In genomic region chr5:38468202-38468656, GRCh38 we compare ENCODE assay signal across 9 cellular contexts.
A peak's percentile ranks its signal among the peaks of the same experiment; 100 is the strongest.
DNase-seq lines count a peak whose midpoint lies in the region; ATAC-seq and TF ChIP-seq lines count a peak whose summit lies in the region.
"Had no signal": no experiment of that assay in that cellular context is flagged by ENCODE, and none has a peak within 500 bp of the region (broad histone marks: within the 10 kb centered on the region; RNA-seq: fewer than 3 reads in every experiment).

No MANE protein-coding gene starts in this region.

- TF ChIP-seq CTCF in chondrocyte (IDR thresholded peaks at IDR 0.05) (no peak), lower lobe of right lung (IDR thresholded peaks at IDR 0.05) (no peak), thoracic aorta (IDR thresholded peaks at IDR 0.05) (no peak), endodermal cell (conservative IDR thresholded peaks at IDR 0.05) (no peak)

- H3K4me3 Mint-ChIP-seq in chondrocyte (ENCODE audit: unreplicated experiment): peak overlapping the region; percentile 17
- no peak overlapping the region for H3K4me3 Mint-ChIP-seq in endodermal cell

- intact Hi-C loops in lower lobe of right lung (cut with DNase I): no loop called here

- DNase-seq in HT1080 (ENCODE audit: low read depth) (peak; percentile 95), chondrocyte (ENCODE audit: low spot score) (no peak), lower lobe of right lung (no peak), thoracic aorta (ENCODE audit: low spot score) (peak; percentile 57), occipital lobe (lab: John Stamatoyannopoulos, UW) (no peak), endodermal cell (no peak), SIG-M5 treated with dmso at 0.1 percent for 504 hours (lab: John Stamatoyannopoulos, UW; ENCODE audit: unreplicated experiment) (no peak)
- DNase-seq: NCI-H187 treated with DMSO at 0.1 percent for 48 hours had no signal

- H3K4me1 Mint-ChIP-seq in chondrocyte (ENCODE audit: low read depth) (peaks cover 30% of the 10 kb centered on the region), endodermal cell (peaks cover 20% of the 10 kb centered on the region)

- H3K27ac Mint-ChIP-seq in chondrocyte (ENCODE audit: unreplicated experiment) (peak overlapping the region; percentile 94), endodermal cell (no peak overlapping the region)

- 93 to 100% methylated on average over 7 to 11 of the region's 11 CpGs for WGBS in endodermal cell (ENCODE audit: insufficient coverage in 1 of 2, insufficient read length in 1 of 2), 2 experiments

- no peak overlapping the region for H3K9ac ChIP-seq in endodermal cell (ENCODE audit: extremely low read depth, low read length, poor library complexity, severe bottlenecking)

- no peaks in the 10 kb centered on the region for H3K36me3 ChIP-seq in lower lobe of right lung
- H3K36me3 ChIP-seq in thoracic aorta: no peaks in the 10 kb centered on the region
- H3K36me3 ChIP-seq in endodermal cell (ENCODE audit: control insufficient read depth, insufficient read depth, low read length): no peaks in the 10 kb centered on the region

- no peak overlapping the region for H3K4me3 ChIP-seq in lower lobe of right lung
- H3K4me3 ChIP-seq in thoracic aorta: peak overlapping the region; percentile 52
- no peak overlapping the region for H3K4me3 ChIP-seq in endodermal cell (ENCODE audit: low read length)

- H3K9me3 Mint-ChIP-seq in chondrocyte (ENCODE audit: low read depth) (no peaks in the 10 kb centered on the region), endodermal cell (no peaks in the 10 kb centered on the region)

- ATAC-seq in lower lobe of right lung: no peak
- peak; percentile 22 for ATAC-seq in thoracic aorta (ENCODE audit: insufficient number of reproducible peaks, low FRiP score, low read depth)
- no peak for ATAC-seq in GM19463 (IDR thresholded peaks at IDR 0.05; ENCODE audit: unreplicated experiment)

- H3K4me1 ChIP-seq in lower lobe of right lung (peaks cover 40% of the 10 kb centered on the region), thoracic aorta (ENCODE audit: control insufficient read depth in 1 of 2, low read depth in 2 of 2) (peaks cover 52 to 73% of the 10 kb centered on the region in 2 donors), endodermal cell (ENCODE audit: control insufficient read depth, insufficient read depth, low read length) (peaks cover 14% of the 10 kb centered on the region)

- H3K9me3 ChIP-seq in lower lobe of right lung (no peaks in the 10 kb centered on the region), thoracic aorta (no peaks in the 10 kb centered on the region), endodermal cell (ENCODE audit: control insufficient read depth, low read length) (no peaks in the 10 kb centered on the region)

- no peaks in the 10 kb centered on the region for H3K27me3 Mint-ChIP-seq in chondrocyte (ENCODE audit: low read depth)
- H3K27me3 Mint-ChIP-seq in endodermal cell (ENCODE audit: insufficient read depth): peaks cover 13% of the 10 kb centered on the region

- H3K27ac ChIP-seq in lower lobe of right lung (peak overlapping the region; percentile 84), thoracic aorta (peak overlapping the region; percentile 93 to 94), endodermal cell (ENCODE audit: low read depth, low read length) (no peak overlapping the region)

- H3K27me3 ChIP-seq in lower lobe of right lung (ENCODE audit: low read depth) (no peaks in the 10 kb centered on the region), thoracic aorta (replicated peaks; ENCODE audit: insufficient read depth) (no peaks in the 10 kb centered on the region), endodermal cell (ENCODE audit: control insufficient read depth, insufficient read depth, low read length, poor library complexity, severe bottlenecking) (no peaks in the 10 kb centered on the region)

- H3K36me3 Mint-ChIP-seq in chondrocyte (ENCODE audit: low read depth) (no peaks in the 10 kb centered on the region), endodermal cell (ENCODE audit: low read depth) (no peaks in the 10 kb centered on the region)

Comparison
In these comparisons a context has a peak if more than half of its experiments do, and no peak if none do; other contexts are left out.
1. DNase-seq: peak in HT1080 (single experiment) and thoracic aorta (single experiment); none in chondrocyte (single experiment), lower lobe of right lung (single experiment), occipital lobe (single experiment), endodermal cell (single experiment) and SIG-M5 treated with dmso at 0.1 percent for 504 hours (single experiment).